Comparison of ENCODE assay signal across 13 cellular contexts in genomic region chr7:155380986-155381851, GRCh38.
DNase-seq lines count a peak whose midpoint lies in the region; FAIRE-seq and TF ChIP-seq lines count a peak whose summit lies in the region.
"Had no signal": no experiment of that assay in that cellular context is flagged by ENCODE, and none has a peak within 500 bp of the region (broad histone marks: within the 10 kb centered on the region; RNA-seq: fewer than 3 reads in every experiment).

No MANE protein-coding gene starts in this region.

- POLR2A ChIA-PET in A673 (lab: Charles Lee; ENCODE audit: low non-redundant PET), result no interaction called here

- peak overlapping the region; percentile 63 for H3K4me2 ChIP-seq in neural progenitor cell

- H3K27ac ChIP-seq in A673 (ENCODE audit: low read depth, low read length, poor library complexity, severe bottlenecking) (no peak overlapping the region), esophagus squamous epithelium (no peak overlapping the region), neural progenitor cell (no peak overlapping the region)
- H3K27ac ChIP-seq: gastrocnemius medialis, tibial artery had no signal

- no peak overlapping the region for H3K27ac Mint-ChIP-seq in neural progenitor cell
- no peak overlapping the region for H3K27ac Mint-ChIP-seq in progenitor cell of endocrine pancreas

- H3K9me3 ChIP-seq in A673 (ENCODE audit: low read depth, low read length, poor library complexity, severe bottlenecking) (no peaks in the 10 kb centered on the region), NT2/D1 (ENCODE audit: insufficient read depth, low read length) (no peaks in the 10 kb centered on the region), esophagus squamous epithelium (no peaks in the 10 kb centered on the region), neural progenitor cell (ENCODE audit: low read depth) (no peaks in the 10 kb centered on the region)
- H3K9me3 ChIP-seq: gastrocnemius medialis, tibial artery had no signal

- H3K27me3 Mint-ChIP-seq in neural progenitor cell (ENCODE audit: insufficient read depth, low read depth) (peaks cover 70% of the 10 kb centered on the region), progenitor cell of endocrine pancreas (peaks cover 94% of the 10 kb centered on the region)

- no peaks in the 10 kb centered on the region for H3K79me2 ChIP-seq in neural progenitor cell (ENCODE audit: low read depth)

- H3K36me3 ChIP-seq in A673 (ENCODE audit: insufficient read depth, low read length, poor library complexity, severe bottlenecking) (no peaks in the 10 kb centered on the region), NT2/D1 (ENCODE audit: insufficient read depth, insufficient read length, low read length) (no peaks in the 10 kb centered on the region), esophagus squamous epithelium (no peaks in the 10 kb centered on the region), neural progenitor cell (no peaks in the 10 kb centered on the region)
- H3K36me3 ChIP-seq: gastrocnemius medialis, tibial artery had no signal

- H3F3A ChIP-seq in neural progenitor cell (ENCODE audit: low read depth), result peaks cover 22% of the 10 kb centered on the region

- FAIRE-seq in D721Med (lab: Jason Lieb, UNC), result no peak

- peaks cover 52% of the 10 kb centered on the region for H3K4me1 Mint-ChIP-seq in neural progenitor cell
- peaks cover 11% of the 10 kb centered on the region for H3K4me1 Mint-ChIP-seq in progenitor cell of endocrine pancreas (ENCODE audit: low read depth)

- H4K20me1 ChIP-seq in neural progenitor cell (ENCODE audit: low read depth), result peaks cover 71% of the 10 kb centered on the region

- TF ChIP-seq CTCF in A673 (conservative IDR thresholded peaks at IDR 0.05; ENCODE audit: low read depth, low read length) (no peak), esophagus squamous epithelium (IDR thresholded peaks at IDR 0.05) (no peak), neural progenitor cell (IDR thresholded peaks at IDR 0.05) (no peak), progenitor cell of endocrine pancreas (IDR thresholded peaks at IDR 0.05; ENCODE audit: unreplicated experiment) (no peak), D721Med (IDR thresholded peaks at IDR 0.05; ENCODE audit: insufficient read depth, missing control alignments) (no peak)

- no peak for TF ChIP-seq POLR2A in esophagus squamous epithelium (IDR thresholded peaks at IDR 0.05)

- peak overlapping the region; percentile 32 for H3K9ac ChIP-seq in NT2/D1 (ENCODE audit: insufficient read length, low read depth)
- no peak overlapping the region for H3K9ac ChIP-seq in neural progenitor cell

- WGBS in esophagus squamous epithelium, 2 donors, result 3 to 9% methylated on average over 6 to 9 of the region's 41 CpGs

- H3K4me3 Mint-ChIP-seq in neural progenitor cell, result peak overlapping the region; percentile 88
- H3K4me3 Mint-ChIP-seq in progenitor cell of endocrine pancreas (ENCODE audit: low read depth), result no peak overlapping the region

- H3K9me3 Mint-ChIP-seq in neural progenitor cell (peaks cover 2% of the 10 kb centered on the region), progenitor cell of endocrine pancreas (ENCODE audit: low read depth) (no peaks in the 10 kb centered on the region)

- no peak overlapping the region for H2AFZ ChIP-seq in neural progenitor cell (replicated peaks)

- BruUV-seq in A673 (replicated peaks; lab: Mats Ljungman, UMichigan), result no TSS peak

- H3K4me1 ChIP-seq in A673 (ENCODE audit: insufficient read depth, low read length, poor library complexity, severe bottlenecking) (peaks cover 5% of the 10 kb centered on the region), NT2/D1 (ENCODE audit: insufficient read depth, insufficient read length) (peaks cover 6% of the 10 kb centered on the region), esophagus squamous epithelium (peaks cover 13 to 39% (median 16%) of the 10 kb centered on the region in 3 donors), neural progenitor cell (peaks cover 8% of the 10 kb centered on the region)

- peak overlapping the region; percentile 15 for H3K4me3 ChIP-seq in A673 (ENCODE audit: low read depth, low read length, poor library complexity, severe bottlenecking)
- H3K4me3 ChIP-seq in NT2/D1 (ENCODE audit: insufficient read length, low read depth), result peak overlapping the region; percentile 21
- peak overlapping the region in 3 of 4 donors; percentile 20 to 54 (median 28) for H3K4me3 ChIP-seq in esophagus squamous epithelium
- H3K4me3 ChIP-seq in neural progenitor cell, result peak overlapping the region; percentile 10

- intact Hi-C loops in A673 (cut with micrococcal nuclease; ENCODE audit: unreplicated experiment), result loop anchor here (1.0 to 5.0 kb wide), 2 partner anchors 153 to 386 kb away; no protein-coding TSS in a partner anchor
- intact Hi-C loops in esophagus squamous epithelium (cut with DNase I), result no loop called here

- no peak for DNase-seq in A673 (ENCODE audit: low spot score)
- no peak for DNase-seq in NT2/D1 (ENCODE audit: low read depth, low spot score)
- no peak for DNase-seq in esophagus squamous epithelium (lab: John Stamatoyannopoulos, UW)
- peak; percentile 78 for DNase-seq in neural progenitor cell (ENCODE audit: low spot score)
- no peak for DNase-seq in progenitor cell of endocrine pancreas (ENCODE audit: low spot score, unreplicated experiment)
- no peak for DNase-seq in D721Med (ENCODE audit: insufficient read length, low spot score)
- no peak for DNase-seq in stimulated activated CD4-positive, alpha-beta T cell treated with anti-CD3 and anti-CD28 coated beads, Interleukin-1b, Interleukin-23, amount 100 ng/mL, for 48 hours
- no peak for DNase-seq in medulla oblongata (ENCODE audit: extremely low spot score)
- DNase-seq: activated T-cell treated with anti-CD3 and anti-CD28 coated beads for 4 hours; central memory CD4-positive, alpha-beta T cell; gastrocnemius medialis; NCI-H146; tibial artery had no signal

- CTCF ChIA-PET in A673 (lab: Charles Lee), result no interaction called here

- H3K27me3 ChIP-seq in A673 (replicated peaks; ENCODE audit: insufficient read depth, low read depth, low read length, poor library complexity), result peaks cover 94% of the 10 kb centered on the region
- H3K27me3 ChIP-seq in NT2/D1 (ENCODE audit: insufficient read depth, insufficient read length), result peaks cover 88% of the 10 kb centered on the region
- peaks cover 19 to 100% (median 51%) of the 10 kb centered on the region in 4 donors for H3K27me3 ChIP-seq in esophagus squamous epithelium
- H3K27me3 ChIP-seq in neural progenitor cell, result peaks cover 100% of the 10 kb centered on the region

- H3K36me3 Mint-ChIP-seq in neural progenitor cell (no peaks in the 10 kb centered on the region), progenitor cell of endocrine pancreas (ENCODE audit: insufficient read depth) (no peaks in the 10 kb centered on the region)
